Comparison of ENCODE assay signal across 3 cellular contexts in the genomic region with DNA sequence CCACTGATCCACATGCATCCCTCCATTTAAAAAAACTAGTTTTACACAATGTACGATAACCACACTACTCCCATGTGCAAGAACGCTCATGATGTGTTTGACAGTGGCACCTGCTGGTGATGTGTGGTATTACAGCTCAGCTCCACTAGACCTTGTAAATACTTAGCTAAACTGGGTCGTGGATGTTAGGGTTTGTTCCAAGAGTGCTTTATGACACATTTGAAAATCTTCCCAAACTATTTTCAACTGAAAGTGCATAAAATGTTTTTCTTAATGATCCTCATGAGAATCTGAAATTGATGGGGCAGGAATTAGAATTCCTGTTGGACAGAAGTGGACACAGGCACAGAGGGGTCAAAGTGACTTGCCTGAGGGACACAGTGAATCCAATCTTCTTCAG.
TF ChIP-seq lines count a peak whose summit lies in the region.

No MANE protein-coding gene starts in this region.

TF ChIP-seq in SK-N-SH, 30 proteins besides CTCF, POLR2A, EP300 and RAD21 (continued from another document):
- no peak for TF ChIP-seq FOXM1 (IDR thresholded peaks at IDR 0.05; ENCODE audit: low read depth)

TF ChIP-seq in SK-N-SH treated with all-trans-retinoic acid at 6 μM for 48 hours, 23 proteins besides CTCF, POLR2A, EP300 and RAD21 (continued from another document):
- TF ChIP-seq ZFP30 (CRISPR knock-in tag; IDR thresholded peaks at IDR 0.05), result no peak
- TF ChIP-seq, protein P1, sequence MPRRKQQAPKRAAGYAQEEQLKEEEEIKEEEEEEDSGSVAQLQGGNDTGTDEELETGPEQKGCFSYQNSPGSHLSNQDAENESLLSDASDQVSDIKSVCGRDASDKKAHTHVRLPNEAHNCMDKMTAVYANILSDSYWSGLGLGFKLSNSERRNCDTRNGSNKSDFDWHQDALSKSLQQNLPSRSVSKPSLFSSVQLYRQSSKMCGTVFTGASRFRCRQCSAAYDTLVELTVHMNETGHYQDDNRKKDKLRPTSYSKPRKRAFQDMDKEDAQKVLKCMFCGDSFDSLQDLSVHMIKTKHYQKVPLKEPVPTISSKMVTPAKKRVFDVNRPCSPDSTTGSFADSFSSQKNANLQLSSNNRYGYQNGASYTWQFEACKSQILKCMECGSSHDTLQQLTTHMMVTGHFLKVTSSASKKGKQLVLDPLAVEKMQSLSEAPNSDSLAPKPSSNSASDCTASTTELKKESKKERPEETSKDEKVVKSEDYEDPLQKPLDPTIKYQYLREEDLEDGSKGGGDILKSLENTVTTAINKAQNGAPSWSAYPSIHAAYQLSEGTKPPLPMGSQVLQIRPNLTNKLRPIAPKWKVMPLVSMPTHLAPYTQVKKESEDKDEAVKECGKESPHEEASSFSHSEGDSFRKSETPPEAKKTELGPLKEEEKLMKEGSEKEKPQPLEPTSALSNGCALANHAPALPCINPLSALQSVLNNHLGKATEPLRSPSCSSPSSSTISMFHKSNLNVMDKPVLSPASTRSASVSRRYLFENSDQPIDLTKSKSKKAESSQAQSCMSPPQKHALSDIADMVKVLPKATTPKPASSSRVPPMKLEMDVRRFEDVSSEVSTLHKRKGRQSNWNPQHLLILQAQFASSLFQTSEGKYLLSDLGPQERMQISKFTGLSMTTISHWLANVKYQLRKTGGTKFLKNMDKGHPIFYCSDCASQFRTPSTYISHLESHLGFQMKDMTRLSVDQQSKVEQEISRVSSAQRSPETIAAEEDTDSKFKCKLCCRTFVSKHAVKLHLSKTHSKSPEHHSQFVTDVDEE (CRISPR knock-in tag; IDR thresholded peaks at IDR 0.05), result no peak
- TF ChIP-seq ZNF8 (CRISPR knock-in tag; IDR thresholded peaks at IDR 0.05), result no peak
- TF ChIP-seq, protein P2, sequence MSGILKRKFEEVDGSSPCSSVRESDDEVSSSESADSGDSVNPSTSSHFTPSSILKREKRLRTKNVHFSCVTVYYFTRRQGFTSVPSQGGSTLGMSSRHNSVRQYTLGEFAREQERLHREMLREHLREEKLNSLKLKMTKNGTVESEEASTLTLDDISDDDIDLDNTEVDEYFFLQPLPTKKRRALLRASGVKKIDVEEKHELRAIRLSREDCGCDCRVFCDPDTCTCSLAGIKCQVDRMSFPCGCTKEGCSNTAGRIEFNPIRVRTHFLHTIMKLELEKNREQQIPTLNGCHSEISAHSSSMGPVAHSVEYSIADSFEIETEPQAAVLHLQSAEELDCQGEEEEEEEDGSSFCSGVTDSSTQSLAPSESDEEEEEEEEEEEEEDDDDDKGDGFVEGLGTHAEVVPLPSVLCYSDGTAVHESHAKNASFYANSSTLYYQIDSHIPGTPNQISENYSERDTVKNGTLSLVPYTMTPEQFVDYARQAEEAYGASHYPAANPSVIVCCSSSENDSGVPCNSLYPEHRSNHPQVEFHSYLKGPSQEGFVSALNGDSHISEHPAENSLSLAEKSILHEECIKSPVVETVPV (CRISPR knock-in tag; IDR thresholded peaks at IDR 0.05), result no peak
- TF ChIP-seq, protein P3, sequence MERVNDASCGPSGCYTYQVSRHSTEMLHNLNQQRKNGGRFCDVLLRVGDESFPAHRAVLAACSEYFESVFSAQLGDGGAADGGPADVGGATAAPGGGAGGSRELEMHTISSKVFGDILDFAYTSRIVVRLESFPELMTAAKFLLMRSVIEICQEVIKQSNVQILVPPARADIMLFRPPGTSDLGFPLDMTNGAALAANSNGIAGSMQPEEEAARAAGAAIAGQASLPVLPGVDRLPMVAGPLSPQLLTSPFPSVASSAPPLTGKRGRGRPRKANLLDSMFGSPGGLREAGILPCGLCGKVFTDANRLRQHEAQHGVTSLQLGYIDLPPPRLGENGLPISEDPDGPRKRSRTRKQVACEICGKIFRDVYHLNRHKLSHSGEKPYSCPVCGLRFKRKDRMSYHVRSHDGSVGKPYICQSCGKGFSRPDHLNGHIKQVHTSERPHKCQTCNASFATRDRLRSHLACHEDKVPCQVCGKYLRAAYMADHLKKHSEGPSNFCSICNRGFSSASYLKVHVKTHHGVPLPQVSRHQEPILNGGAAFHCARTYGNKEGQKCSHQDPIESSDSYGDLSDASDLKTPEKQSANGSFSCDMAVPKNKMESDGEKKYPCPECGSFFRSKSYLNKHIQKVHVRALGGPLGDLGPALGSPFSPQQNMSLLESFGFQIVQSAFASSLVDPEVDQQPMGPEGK (CRISPR knock-in tag; IDR thresholded peaks at IDR 0.05; ENCODE audit: borderline replicate concordance), result no peak
- TF ChIP-seq ESRRG (CRISPR knock-in tag; IDR thresholded peaks at IDR 0.05), result no peak
- TF ChIP-seq ISL1 (CRISPR knock-in tag; IDR thresholded peaks at IDR 0.05), result no peak

TF ChIP-seq in neural cell, 6 proteins besides CTCF, POLR2A, EP300 and RAD21:
- TF ChIP-seq, protein P4, sequence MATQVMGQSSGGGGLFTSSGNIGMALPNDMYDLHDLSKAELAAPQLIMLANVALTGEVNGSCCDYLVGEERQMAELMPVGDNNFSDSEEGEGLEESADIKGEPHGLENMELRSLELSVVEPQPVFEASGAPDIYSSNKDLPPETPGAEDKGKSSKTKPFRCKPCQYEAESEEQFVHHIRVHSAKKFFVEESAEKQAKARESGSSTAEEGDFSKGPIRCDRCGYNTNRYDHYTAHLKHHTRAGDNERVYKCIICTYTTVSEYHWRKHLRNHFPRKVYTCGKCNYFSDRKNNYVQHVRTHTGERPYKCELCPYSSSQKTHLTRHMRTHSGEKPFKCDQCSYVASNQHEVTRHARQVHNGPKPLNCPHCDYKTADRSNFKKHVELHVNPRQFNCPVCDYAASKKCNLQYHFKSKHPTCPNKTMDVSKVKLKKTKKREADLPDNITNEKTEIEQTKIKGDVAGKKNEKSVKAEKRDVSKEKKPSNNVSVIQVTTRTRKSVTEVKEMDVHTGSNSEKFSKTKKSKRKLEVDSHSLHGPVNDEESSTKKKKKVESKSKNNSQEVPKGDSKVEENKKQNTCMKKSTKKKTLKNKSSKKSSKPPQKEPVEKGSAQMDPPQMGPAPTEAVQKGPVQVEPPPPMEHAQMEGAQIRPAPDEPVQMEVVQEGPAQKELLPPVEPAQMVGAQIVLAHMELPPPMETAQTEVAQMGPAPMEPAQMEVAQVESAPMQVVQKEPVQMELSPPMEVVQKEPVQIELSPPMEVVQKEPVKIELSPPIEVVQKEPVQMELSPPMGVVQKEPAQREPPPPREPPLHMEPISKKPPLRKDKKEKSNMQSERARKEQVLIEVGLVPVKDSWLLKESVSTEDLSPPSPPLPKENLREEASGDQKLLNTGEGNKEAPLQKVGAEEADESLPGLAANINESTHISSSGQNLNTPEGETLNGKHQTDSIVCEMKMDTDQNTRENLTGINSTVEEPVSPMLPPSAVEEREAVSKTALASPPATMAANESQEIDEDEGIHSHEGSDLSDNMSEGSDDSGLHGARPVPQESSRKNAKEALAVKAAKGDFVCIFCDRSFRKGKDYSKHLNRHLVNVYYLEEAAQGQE (IDR thresholded peaks at IDR 0.05; ENCODE audit: borderline replicate concordance), result no peak
- no peak for TF ChIP-seq POLR2AphosphoS5 (IDR thresholded peaks at IDR 0.05)
